ENCODE assay signal across 10 cellular contexts in the genomic region with DNA sequence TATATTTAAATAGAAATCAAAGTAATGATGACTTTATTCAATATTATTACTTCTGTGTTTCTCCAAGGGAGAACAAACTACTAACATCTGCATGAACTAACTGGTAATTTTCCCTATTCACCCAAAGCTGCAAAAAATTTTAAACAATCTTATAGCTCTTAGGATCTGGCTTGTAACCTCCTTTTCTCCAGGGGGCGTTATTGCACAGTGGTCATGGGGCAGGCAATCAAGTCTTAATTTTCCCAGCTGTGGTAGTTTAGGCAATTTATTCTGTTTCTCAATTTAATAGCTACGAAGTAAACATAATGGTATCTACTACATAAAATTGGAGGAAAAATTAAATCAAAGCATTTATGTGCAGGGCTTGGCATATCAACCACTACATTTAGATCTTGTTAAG.
DNase-seq lines count a peak whose midpoint lies in the region; ATAC-seq and TF ChIP-seq lines count a peak whose summit lies in the region.
"Had no signal": no experiment of that assay in that cellular context is flagged by ENCODE, and none has a peak within 500 bp of the region (broad histone marks: within the 10 kb centered on the region; RNA-seq: fewer than 3 reads in every experiment).

No MANE protein-coding gene starts in this region.

- TF ChIP-seq CTCF in HFF-Myc (IDR thresholded peaks at IDR 0.05; ENCODE audit: low read depth, low read length, missing control alignments) (peak; percentile 52), body of pancreas (IDR thresholded peaks at IDR 0.05) (no peak)

- ATAC-seq in left lobe of liver (peak; percentile 39), body of pancreas (no peak), GM18867 (IDR thresholded peaks at IDR 0.05; ENCODE audit: unreplicated experiment) (no peak)

- no peaks in the 10 kb centered on the region for H3K27me3 ChIP-seq in adipocyte (replicated peaks; ENCODE audit: control insufficient read depth, insufficient read depth, low read length)
- no peaks in the 10 kb centered on the region for H3K27me3 ChIP-seq in body of pancreas
- H3K27me3 ChIP-seq: ovary had no signal

- intact Hi-C loops in body of pancreas (cut with DNase I): no loop called here

- TF ChIP-seq POLR2A in body of pancreas (IDR thresholded peaks at IDR 0.05): no peak

- no peak overlapping the region for H3K4me3 ChIP-seq in HFF-Myc (replicated peaks; ENCODE audit: low read depth, low read length)
- H3K4me3 ChIP-seq in adipocyte (ENCODE audit: low read length): no peak overlapping the region
- no peak overlapping the region for H3K4me3 ChIP-seq in body of pancreas
- H3K4me3 ChIP-seq: ovary had no signal

- no peak overlapping the region for H3K9ac ChIP-seq in adipocyte (ENCODE audit: low read length)

- no peaks in the 10 kb centered on the region for H3K9me3 ChIP-seq in adipocyte (ENCODE audit: control insufficient read depth, low read length)
- no peaks in the 10 kb centered on the region for H3K9me3 ChIP-seq in body of pancreas
- H3K9me3 ChIP-seq: ovary had no signal

- H3K36me3 ChIP-seq in adipocyte (ENCODE audit: control insufficient read depth, insufficient read depth, low read length, severe bottlenecking) (no peaks in the 10 kb centered on the region), body of pancreas (replicated peaks in 1 of 2; ENCODE audit: insufficient read depth in 1 of 2, low read depth in 2 of 2) (no peaks in the 10 kb centered on the region)
- H3K36me3 ChIP-seq: ovary had no signal

- peak; percentile 24 for DNase-seq in EL
- no peak for DNase-seq in HFF-Myc (ENCODE audit: extremely low read depth, low read depth)
- DNase-seq in adipocyte (ENCODE audit: low read depth): peak; percentile 32
- no peak for DNase-seq in left lobe of liver (ENCODE audit: low spot score)
- no peak for DNase-seq in body of pancreas
- no peak for DNase-seq in stimulated activated CD4-positive, alpha-beta T cell treated with anti-CD3 and anti-CD28 coated beads, Interleukin-2, amount 100 ng/mL, for 48 hours
- DNase-seq in NCI-H1092 (lab: John Stamatoyannopoulos, UW): no peak
- DNase-seq: NCI-H146, ovary had no signal

- WGBS in body of pancreas, 2 donors: 48 to 62% methylated on average over 2 of the region's 2 CpGs

- H3K4me1 ChIP-seq in adipocyte (ENCODE audit: control insufficient read depth, insufficient read depth, low read length): peaks cover 14% of the 10 kb centered on the region
- peaks cover 8% of the 10 kb centered on the region for H3K4me1 ChIP-seq in body of pancreas

- no peak overlapping the region for H3K27ac ChIP-seq in body of pancreas
- H3K27ac ChIP-seq: ovary had no signal

Comparison
In these comparisons a context has a peak if more than half of its experiments do, and no peak if none do; other contexts are left out.
1. DNase-seq: peak in EL (single experiment) and adipocyte (single experiment); none in HFF-Myc (single experiment), left lobe of liver (single experiment), body of pancreas (0 of 4), stimulated activated CD4-positive, alpha-beta T cell treated with anti-CD3 and anti-CD28 coated beads, Interleukin-2, amount 100 ng/mL, for 48 hours (0 of 2) and NCI-H1092 (single experiment).